ENCODE assay signal across 15 cellular contexts in genomic region chr3:171095063-171095462, GRCh38.
DNase-seq lines count a peak whose midpoint lies in the region; ATAC-seq, FAIRE-seq and TF ChIP-seq lines count a peak whose summit lies in the region.
"Had no signal": no experiment of that assay in that cellular context is flagged by ENCODE, and none has a peak within 500 bp of the region (broad histone marks: within the 10 kb centered on the region; RNA-seq: fewer than 3 reads in every experiment).

No MANE protein-coding gene starts in this region.

- TF ChIP-seq POLR2A in IMR-90 (IDR thresholded peaks at IDR 0.05; ENCODE audit: low read depth, low read length): no peak

- DNase-seq in IMR-90 (no peak), cerebellar nuclear complex (lab: John Stamatoyannopoulos, UW) (no peak), NCI-H2227 (lab: John Stamatoyannopoulos, UW; ENCODE audit: unreplicated experiment) (no peak), RCC 7860 (ENCODE audit: low spot score) (no peak)
- DNase-seq in stimulated activated CD4-positive, alpha-beta T cell treated with anti-CD3 and anti-CD28 coated beads, Interleukin-2, amount 100 ng/mL, for 24 hours: no peak
- DNase-seq: activated naive CD4-positive, alpha-beta T cell; GF-D8; glutamatergic neuron; MV-4-11 had no signal

- no peak for TF ChIP-seq CTCF in IMR-90 (conservative IDR thresholded peaks at IDR 0.05; ENCODE audit: low read depth, low read length)

- H4K8ac ChIP-seq in IMR-90 (ENCODE audit: low read depth in 2 of 2, low read length in 2 of 2): no peak overlapping the region

- dilution Hi-C loops in IMR-90 (cut with HindIII; ENCODE audit: low sequenced_read_pairs, unreplicated experiment): no loop called here

- H4K20me1 ChIP-seq in IMR-90 (ENCODE audit: insufficient read depth, low read length): no peaks in the 10 kb centered on the region

- no peaks in the 10 kb centered on the region for H3K27me3 ChIP-seq in IMR-90 (ENCODE audit: control insufficient read depth, insufficient read depth, low read length)
- H3K27me3 ChIP-seq: right atrium auricular region had no signal

- no peaks in the 10 kb centered on the region for H3K36me3 ChIP-seq in IMR-90 (ENCODE audit: control insufficient read depth, insufficient read depth, low read length)
- H3K36me3 ChIP-seq: right atrium auricular region had no signal

- H3K56ac ChIP-seq in IMR-90 (ENCODE audit: extremely low read depth, insufficient read depth, low read length): no peak overlapping the region

- no peak for TF ChIP-seq RAD21 in IMR-90 (IDR thresholded peaks at IDR 0.05; ENCODE audit: low read length)

- H2BK5ac ChIP-seq in IMR-90 (ENCODE audit: low read depth, low read length, poor library complexity, severe bottlenecking): no peak overlapping the region

- no peak overlapping the region for H2BK120ac ChIP-seq in IMR-90 (ENCODE audit: low read depth, low read length)

- H3K4ac ChIP-seq in IMR-90 (ENCODE audit: low read depth, low read length): no peak overlapping the region

- H3K14ac ChIP-seq in IMR-90 (replicated peaks; ENCODE audit: low read depth, low read length): 0 out of 2 replicates have a peak overlapping the region, but pooled peaks have one; percentile 10

- no peak overlapping the region for H3K27ac ChIP-seq in IMR-90 (ENCODE audit: insufficient read depth, low read length)
- H3K27ac ChIP-seq: right atrium auricular region, RWPE1 had no signal

- no peak overlapping the region for H4K91ac ChIP-seq in IMR-90 (ENCODE audit: insufficient read depth, low read depth, low read length)

- in situ Hi-C loops in IMR-90 (cut with MboI; ENCODE audit: low sequenced_read_pairs): no loop called here

- FAIRE-seq in RCC 7860 (lab: Jason Lieb, UNC): no peak

- intact Hi-C loops in IMR-90 (cut with micrococcal nuclease): no loop called here

- H3K4me3 ChIP-seq in IMR-90 (ENCODE audit: insufficient read depth, low read depth, low read length): no peak overlapping the region
- H3K4me3 ChIP-seq: right atrium auricular region had no signal

- H3K4me1 ChIP-seq in IMR-90 (ENCODE audit: control insufficient read depth, insufficient read depth, low read length): peaks cover 2% of the 10 kb centered on the region; the same call in 1 of the 2 replicates

- H2AFZ ChIP-seq in IMR-90 (replicated peaks; ENCODE audit: low read length, poor library complexity): no peak overlapping the region

- H3K9me3 ChIP-seq in IMR-90 (ENCODE audit: control insufficient read depth, insufficient read depth, low read length): no peaks in the 10 kb centered on the region
- H3K9me3 ChIP-seq: right atrium auricular region had no signal

- H3K4me2 ChIP-seq in IMR-90 (ENCODE audit: low read depth, low read length): no peak overlapping the region

- CTCF ChIA-PET in IMR-90 (lab: Yijun Ruan, JAX): interaction anchor here (0.8 kb wide), 1 partner anchor 19 kb away, joined by 3 read pairs; no protein-coding TSS in a partner anchor

- no peak overlapping the region for H2AK9ac ChIP-seq in IMR-90 (replicated peaks; ENCODE audit: low read depth, low read length, poor library complexity)

- ATAC-seq in GM18498 (IDR thresholded peaks at IDR 0.05; ENCODE audit: unreplicated experiment) (peak; percentile 97), GM19397 (IDR thresholded peaks at IDR 0.05; ENCODE audit: unreplicated experiment) (peak; percentile 91), HG02938 (IDR thresholded peaks at IDR 0.05; ENCODE audit: unreplicated experiment) (peak; percentile 94), IMR-90 (ENCODE audit: low read depth) (peak; percentile 54)
- ATAC-seq: activated CD4-positive, CD25-positive, alpha-beta regulatory T cell treated with anti-CD3 and anti-CD28 coated beads, Interleukin-2, amount 50 U/mL, for 24 hours had no signal

- H2BK20ac ChIP-seq in IMR-90 (ENCODE audit: low read depth, low read length): no peak overlapping the region

- BruUV-seq in IMR-90 (replicated peaks; lab: Mats Ljungman, UMichigan): no TSS peak

- no peak overlapping the region for H3K9ac ChIP-seq in IMR-90 (ENCODE audit: low read depth, low read length)

- no peak overlapping the region for H2AK5ac ChIP-seq in IMR-90 (ENCODE audit: low read depth, low read length)

- H2BK15ac ChIP-seq in IMR-90 (ENCODE audit: low read depth, low read length): no peak overlapping the region

- WGBS in IMR-90 (ENCODE audit: extremely low coverage in 2 of 2, insufficient read length in 1 of 2), 2 experiments: no CpG with 5 or more reads among the region's 1 CpG

- H3K18ac ChIP-seq in IMR-90 (ENCODE audit: low read depth, low read length): no peak overlapping the region

- H3K9me1 ChIP-seq in IMR-90 (ENCODE audit: insufficient read depth, low read length): peaks cover under 1% of the 10 kb centered on the region

- H4K5ac ChIP-seq in IMR-90 (ENCODE audit: low read depth, low read length): no peak overlapping the region

- no peaks in the 10 kb centered on the region for H3K79me1 ChIP-seq in IMR-90 (ENCODE audit: low read depth in 1 of 2, low read length in 2 of 2)

- no peak overlapping the region for H3K23ac ChIP-seq in IMR-90 (ENCODE audit: low read depth, low read length)

- POLR2A ChIA-PET in IMR-90 (lab: Charles Lee; ENCODE audit: unreplicated experiment): no interaction called here

TF ChIP-seq in IMR-90, 13 proteins besides CTCF, POLR2A, EP300 and RAD21:
- TF ChIP-seq SMC3 (IDR thresholded peaks at IDR 0.05; ENCODE audit: low read depth, low read length) (no peak), FOS (IDR thresholded peaks at IDR 0.05; ENCODE audit: low read depth, low read length) (no peak), CHD1 (IDR thresholded peaks at IDR 0.05; ENCODE audit: low read depth, low read length) (no peak), NFE2L2 (IDR thresholded peaks at IDR 0.05; ENCODE audit: low read depth, low read length) (no peak), BHLHE40 (IDR thresholded peaks at IDR 0.05; ENCODE audit: low read depth, low read length) (no peak)
